Comparison of ENCODE assay signal across 17 cellular contexts in the genomic region with DNA sequence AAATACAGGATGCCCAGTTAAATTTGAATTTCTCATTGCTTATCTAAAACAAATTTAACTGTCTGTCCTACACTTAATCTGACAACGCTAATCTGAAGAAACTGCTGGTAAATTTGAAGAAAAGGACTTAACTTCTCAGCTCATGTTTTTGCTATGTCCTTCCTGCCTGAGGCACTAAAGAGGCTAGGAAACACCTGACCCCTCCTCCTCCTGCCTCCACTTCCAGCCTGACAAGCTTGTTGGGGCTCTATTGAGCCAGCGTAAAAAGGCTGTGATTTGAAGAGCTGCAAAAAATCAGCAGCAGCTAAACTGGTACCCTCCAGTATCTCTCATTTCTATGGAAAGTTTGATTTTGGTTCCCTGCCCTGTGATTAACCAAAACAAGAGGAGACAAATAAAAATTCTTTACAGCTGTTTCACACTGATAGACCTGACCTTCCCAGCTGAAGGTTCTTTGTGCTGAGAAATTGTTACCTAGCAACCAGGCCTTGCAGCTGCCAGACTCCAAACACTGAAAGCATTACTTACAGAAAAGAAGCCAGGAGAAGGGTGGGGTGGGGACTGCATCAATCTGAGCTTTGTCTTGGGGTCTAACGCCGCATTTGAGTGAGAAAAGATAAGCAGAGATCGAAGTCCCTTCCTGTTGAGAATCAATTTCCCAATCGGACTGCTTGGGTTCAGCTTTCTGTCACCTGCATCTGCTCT. TPM values are rescaled to one million over a fixed set of nuclear protein-coding genes. Genes with fewer than 3 reads are reported as not detected.
DNase-seq lines count a peak whose midpoint lies in the region; ATAC-seq and TF ChIP-seq lines count a peak whose summit lies in the region.
"Had no signal": no experiment of that assay in that cellular context is flagged by ENCODE, and none has a peak within 500 bp of the region (broad histone marks: within the 10 kb centered on the region; RNA-seq: fewer than 3 reads in every experiment).

No MANE protein-coding gene starts in this region.

- H3K4me1 Mint-ChIP-seq in brain = peaks cover 91% of the 10 kb centered on the region
- H3K4me1 Mint-ChIP-seq: central memory CD8-positive, alpha-beta T cell had no signal

- 59% methylated on average over 6 of the region's 6 CpGs for WGBS in suprapubic skin

- ATAC-seq in HG03097 (IDR thresholded peaks at IDR 0.05; ENCODE audit: low FRiP score, unreplicated experiment) (no peak), HG03571 (IDR thresholded peaks at IDR 0.05; ENCODE audit: unreplicated experiment) (no peak)
- ATAC-seq: foreskin keratinocyte had no signal

- peak overlapping the region; percentile 87 to 97 (median 91) for H3K27ac Mint-ChIP-seq in brain

- no peak overlapping the region for H3K9ac ChIP-seq in parathyroid adenoma
- H3K9ac ChIP-seq: BLaER1 treated with 17β-estradiol and CSF1 and Interleukin-3, amounts not matched to agents 10 nM and 100 nM; SK-N-SH had no signal

- H2AFZ ChIP-seq in parathyroid adenoma = peak overlapping the region; percentile 28

- no peak for TF ChIP-seq CTCF in brain (conservative IDR thresholded peaks at IDR 0.05)
- no peak for TF ChIP-seq CTCF in parathyroid adenoma (IDR thresholded peaks at IDR 0.05)
- no peak for TF ChIP-seq CTCF in suprapubic skin (IDR thresholded peaks at IDR 0.05)

- no peak for TF ChIP-seq POLR2A in suprapubic skin (IDR thresholded peaks at IDR 0.05)

- H3K79me2 ChIP-seq in parathyroid adenoma = no peaks in the 10 kb centered on the region

- no peak overlapping the region for H3K4me2 ChIP-seq in parathyroid adenoma (ENCODE audit: low read length)
- H3K4me2 ChIP-seq: BLaER1 treated with 17β-estradiol and CSF1 and Interleukin-3, amounts not matched to agents 10 nM and 100 nM; SK-N-SH; smooth muscle cell had no signal

- H3K4me1 ChIP-seq in parathyroid adenoma (no peaks in the 10 kb centered on the region), suprapubic skin (no peaks in the 10 kb centered on the region)
- H3K4me1 ChIP-seq: adrenal gland; BLaER1 treated with 17β-estradiol and CSF1 and Interleukin-3, amounts not matched to agents 10 nM and 100 nM; foreskin keratinocyte; stomach had no signal

- H3K36me3 Mint-ChIP-seq in brain = peaks cover 40% of the 10 kb centered on the region

- DNase-seq in NCI-H1105 (lab: John Stamatoyannopoulos, UW) (peak; percentile 59), NCI-H2171 treated with DMSO at 0.1 percent for 48 hours (lab: John Stamatoyannopoulos, UW) (peak; percentile 56), T-helper 1 cell (no peak), suprapubic skin (ENCODE audit: low spot score in 2 of 2) (no peak)
- DNase-seq: activated CD4-positive, alpha-beta T cell treated with anti-CD3 and anti-CD28 coated beads, Interleukin-2, amount 50 U/mL, for 4 hours; foreskin keratinocyte; ovary; SK-N-SH; stomach had no signal

- H3K9me3 Mint-ChIP-seq in brain = no peaks in the 10 kb centered on the region

- H3K27me3 ChIP-seq in parathyroid adenoma (ENCODE audit: control insufficient read depth, insufficient read depth, low read length) (no peaks in the 10 kb centered on the region), suprapubic skin (no peaks in the 10 kb centered on the region)
- H3K27me3 ChIP-seq: foreskin keratinocyte, ovary had no signal

- no peak overlapping the region for H3K4me3 ChIP-seq in parathyroid adenoma (ENCODE audit: low read depth, low read length)
- H3K4me3 ChIP-seq in suprapubic skin = no peak overlapping the region
- H3K4me3 ChIP-seq: adrenal gland; BLaER1 treated with 17β-estradiol and CSF1 and Interleukin-3, amounts not matched to agents 10 nM and 100 nM; ovary; smooth muscle cell; stomach had no signal

- H3K27me3 Mint-ChIP-seq in brain = no peaks in the 10 kb centered on the region
- H3K27me3 Mint-ChIP-seq: central memory CD8-positive, alpha-beta T cell had no signal

- H3K9me3 ChIP-seq in parathyroid adenoma (ENCODE audit: control insufficient read depth, low read length) (no peaks in the 10 kb centered on the region), suprapubic skin (no peaks in the 10 kb centered on the region)
- H3K9me3 ChIP-seq: adrenal gland; BLaER1 treated with 17β-estradiol and CSF1 and Interleukin-3, amounts not matched to agents 10 nM and 100 nM; ovary; SK-N-SH had no signal

- H3K4me3 Mint-ChIP-seq in brain = peak overlapping the region; percentile 32 to 73 (median 60)
- H3K4me3 Mint-ChIP-seq: central memory CD8-positive, alpha-beta T cell had no signal

- no peak for TF ChIP-seq EP300 in suprapubic skin (IDR thresholded peaks at IDR 0.05)

- H3K27ac ChIP-seq in parathyroid adenoma (no peak overlapping the region), suprapubic skin (no peak overlapping the region)
- H3K27ac ChIP-seq: adrenal gland; BLaER1 treated with 17β-estradiol and CSF1 and Interleukin-3, amounts not matched to agents 10 nM and 100 nM; foreskin keratinocyte; ovary; stomach had no signal

- H3K36me3 ChIP-seq in parathyroid adenoma (ENCODE audit: control insufficient read depth, insufficient read depth, low read length) = no peaks in the 10 kb centered on the region
- H3K36me3 ChIP-seq in suprapubic skin = no peaks in the 10 kb centered on the region
- H3K36me3 ChIP-seq: adrenal gland; BLaER1 treated with 17β-estradiol and CSF1 and Interleukin-3, amounts not matched to agents 10 nM and 100 nM; ovary; stomach had no signal

RNA-seq across cellular contexts. Expression of a gene that starts 34.9 kb away (rescaled TPM):
- polyA plus RNA-seq in brain (ENCODE audit: insufficient read depth, low read depth, low replicate concordance) = 19.2 TPM
- total RNA-seq in suprapubic skin = under 1 TPM in 1 of 4 donors, not detected in 3; 0.42 TPM
- total RNA-seq: foreskin keratinocyte had no signal
- polyA plus RNA-seq: foreskin keratinocyte, smooth muscle cell had no signal

Comparison
In these comparisons a context has a peak if more than half of its experiments do, and no peak if none do; other contexts are left out.
1. DNase-seq: peak in NCI-H1105 (single experiment) and NCI-H2171 treated with DMSO at 0.1 percent for 48 hours (single experiment); none in T-helper 1 cell (0 of 5) and suprapubic skin (0 of 2).